ENCODE assay signal across 8 cellular contexts in genomic region chr11:77101043-77101537, GRCh38. TPM values are rescaled to one million over a fixed set of nuclear protein-coding genes. Genes with fewer than 3 reads are reported as not detected.
DNase-seq lines count a peak whose midpoint lies in the region; ATAC-seq and TF ChIP-seq lines count a peak whose summit lies in the region.
"Had no signal": no experiment of that assay in that cellular context is flagged by ENCODE, and none has a peak within 500 bp of the region (broad histone marks: within the 10 kb centered on the region; RNA-seq: fewer than 3 reads in every experiment).

No MANE protein-coding gene starts in this region.

- H4K20me1 ChIP-seq in neural progenitor cell (ENCODE audit: low read depth) = no peaks in the 10 kb centered on the region

- no peaks in the 10 kb centered on the region for H3K9me3 ChIP-seq in neural progenitor cell (ENCODE audit: low read depth)

- H2AFZ ChIP-seq in neural progenitor cell (replicated peaks) = no peak overlapping the region

- TF ChIP-seq CTCF in GM12865 (IDR thresholded peaks at IDR 0.05; ENCODE audit: insufficient read depth, low read depth, low read length, missing control alignments) (peak; percentile 47), brain microvascular endothelial cell (IDR thresholded peaks at IDR 0.05; ENCODE audit: low read depth, low read length, missing control alignments) (peak; percentile 83), neural progenitor cell (IDR thresholded peaks at IDR 0.05) (peak; percentile 62)

- H3K27ac ChIP-seq in brain microvascular endothelial cell (no peak overlapping the region), neural progenitor cell (no peak overlapping the region)

- H3K9ac ChIP-seq in neural progenitor cell = no peak overlapping the region

- H3K9me3 Mint-ChIP-seq in neural progenitor cell = peaks cover 8% of the 10 kb centered on the region
- H3K9me3 Mint-ChIP-seq: activated B cell treated with CpG ODN at 0.5 μM for 24 hours had no signal

- DNase-seq in GM12865 (ENCODE audit: low read depth) (peak; percentile 22), NAMALWA (ENCODE audit: low spot score) (peak; percentile 67), brain microvascular endothelial cell (no peak), neural progenitor cell (ENCODE audit: low spot score) (peak; percentile 40), glomerular visceral epithelial cell (ENCODE audit: extremely low spot score) (no peak)
- no peak for DNase-seq in stimulated activated CD8-positive, alpha-beta memory T cell treated with anti-CD3 and anti-CD28 coated beads, Interleukin-4, amount 100 ng/mL, for 48 hours
- DNase-seq: activated B cell treated with CpG ODN at 0.5 μM for 24 hours had no signal

- no peaks in the 10 kb centered on the region for H3F3A ChIP-seq in neural progenitor cell (ENCODE audit: low read depth)

- H3K27me3 ChIP-seq in brain microvascular endothelial cell (replicated peaks) (no peaks in the 10 kb centered on the region), neural progenitor cell (no peaks in the 10 kb centered on the region)

- H3K36me3 ChIP-seq in brain microvascular endothelial cell (replicated peaks) = no peaks in the 10 kb centered on the region
- H3K36me3 ChIP-seq in neural progenitor cell = no peaks in the 10 kb centered on the region

- H3K4me1 ChIP-seq in neural progenitor cell = peaks cover 5% of the 10 kb centered on the region

- H3K36me3 Mint-ChIP-seq in neural progenitor cell = peaks cover 2% of the 10 kb centered on the region

- H3K4me3 ChIP-seq in GM12865 (ENCODE audit: low read depth, low read length) (no peak overlapping the region), brain microvascular endothelial cell (ENCODE audit: low read depth, low read length) (no peak overlapping the region), neural progenitor cell (no peak overlapping the region)

- no peak overlapping the region for H3K27ac Mint-ChIP-seq in neural progenitor cell
- H3K27ac Mint-ChIP-seq: activated B cell treated with CpG ODN at 0.5 μM for 24 hours had no signal

- H3K27me3 Mint-ChIP-seq in neural progenitor cell (ENCODE audit: insufficient read depth, low read depth) = peaks cover 9% of the 10 kb centered on the region
- H3K27me3 Mint-ChIP-seq: activated B cell treated with CpG ODN at 0.5 μM for 24 hours had no signal

- no peak for ATAC-seq in HG03097 (IDR thresholded peaks at IDR 0.05; ENCODE audit: low FRiP score, unreplicated experiment)

- H3K4me3 Mint-ChIP-seq in neural progenitor cell = no peak overlapping the region
- H3K4me3 Mint-ChIP-seq: activated B cell treated with CpG ODN at 0.5 μM for 24 hours had no signal

- in situ Hi-C loops in brain microvascular endothelial cell (cut with HindIII; ENCODE audit: low pct_ligation_motif_present, low sequenced_read_pairs) = no loop called here

- H3K79me2 ChIP-seq in neural progenitor cell (ENCODE audit: low read depth) = no peaks in the 10 kb centered on the region

- H3K4me1 Mint-ChIP-seq in neural progenitor cell = peaks cover 10% of the 10 kb centered on the region
- H3K4me1 Mint-ChIP-seq: activated B cell treated with CpG ODN at 0.5 μM for 24 hours had no signal

- H3K4me2 ChIP-seq in neural progenitor cell = no peak overlapping the region

RNA-seq across cellular contexts. Expression of gene OMP, which starts 1.6 kb away (rescaled TPM):
- total RNA-seq in neural progenitor cell (ENCODE audit: low replicate concordance) = not detected in 2 replicates
- total RNA-seq: activated B cell treated with CpG ODN at 0.5 μM for 24 hours had no signal

RNA-seq across cellular contexts. Expression of gene MYO7A, which starts 27.0 kb away (rescaled TPM):
- 0.97 and 2.7 TPM in 2 replicates for total RNA-seq in neural progenitor cell (ENCODE audit: low replicate concordance)

RNA-seq across cellular contexts. Expression of gene CAPN5, which starts 34.3 kb away (rescaled TPM):
- total RNA-seq in neural progenitor cell (ENCODE audit: low replicate concordance) = 7.4 and 9.6 TPM in 2 replicates

Comparison
In these comparisons a context has a peak if more than half of its experiments do, and no peak if none do; other contexts are left out.
1. DNase-seq: peak in GM12865 (single experiment), NAMALWA (single experiment) and neural progenitor cell (single experiment); none in brain microvascular endothelial cell (single experiment), stimulated activated CD8-positive, alpha-beta memory T cell treated with anti-CD3 and anti-CD28 coated beads, Interleukin-4, amount 100 ng/mL, for 48 hours (single experiment) and glomerular visceral epithelial cell (single experiment).
2. Peak in every context shown above with its lines, with median percentiles within 50 percentile points of each other: CTCF ChIP-seq.